17 cellular contexts compared by ENCODE assay signal in the genomic region with DNA sequence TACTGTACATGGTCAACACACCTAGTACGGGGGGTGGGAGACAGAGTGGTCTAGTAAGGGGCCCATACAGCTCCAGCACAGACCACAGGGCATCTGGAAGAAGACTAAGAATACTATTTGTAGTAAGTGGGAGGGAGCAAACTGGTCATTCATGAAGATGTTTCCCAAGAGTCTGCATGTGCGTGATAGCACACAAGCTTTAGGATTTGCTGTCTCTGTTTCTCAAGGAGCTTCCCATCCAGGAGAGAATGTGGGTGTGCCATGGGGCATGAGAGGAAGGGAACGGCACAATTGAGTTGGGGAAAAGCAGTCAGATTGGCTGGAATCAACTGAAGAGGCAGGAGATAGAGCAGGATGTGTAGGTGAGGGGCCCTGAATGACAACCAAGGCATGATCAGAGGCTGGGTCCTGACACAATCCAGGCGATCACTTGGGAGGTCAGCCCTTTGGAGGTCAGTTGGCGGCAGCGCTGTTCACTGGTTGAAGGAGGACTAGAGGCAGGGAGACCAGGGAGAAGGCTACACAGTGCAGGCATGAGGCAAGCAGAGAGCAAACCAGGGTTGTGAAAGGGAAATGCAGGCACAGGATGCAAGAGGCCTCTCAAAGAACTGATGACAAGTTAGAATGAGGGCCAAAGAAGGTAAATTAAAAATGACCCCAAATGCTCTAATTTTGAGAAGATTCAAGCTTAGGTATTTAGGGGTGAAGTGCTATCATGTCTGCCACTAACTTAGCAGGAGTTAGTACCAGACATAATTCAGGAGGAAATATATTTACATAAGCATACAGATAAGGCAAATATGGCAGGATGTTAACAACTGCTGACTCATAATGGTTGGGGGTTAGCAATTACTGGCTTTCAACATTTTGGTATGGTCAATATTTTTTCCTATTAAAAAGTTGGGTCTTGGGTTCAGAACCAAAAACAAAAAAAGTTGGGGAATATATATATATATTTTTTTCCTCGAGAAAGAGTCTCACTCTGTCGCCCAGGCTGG. TPM values are rescaled to one million over a fixed set of nuclear protein-coding genes. Genes with fewer than 3 reads are reported as not detected.
DNase-seq lines count a peak whose midpoint lies in the region; ATAC-seq and TF ChIP-seq lines count a peak whose summit lies in the region.
"Had no signal": no experiment of that assay in that cellular context is flagged by ENCODE, and none has a peak within 500 bp of the region (broad histone marks: within the 10 kb centered on the region; RNA-seq: fewer than 3 reads in every experiment).

No MANE protein-coding gene starts in this region.

- no peak overlapping the region for H3K4me3 Mint-ChIP-seq in stimulated activated naive CD8-positive, alpha-beta T cell treated with anti-CD3 and anti-CD28 coated beads, Interleukin-15, amount 100 ng/mL, for 72 hours
- no peak overlapping the region for H3K4me3 Mint-ChIP-seq in endothelial cell (ENCODE audit: unreplicated experiment)
- no peak overlapping the region for H3K4me3 Mint-ChIP-seq in type B pancreatic cell
- H3K4me3 Mint-ChIP-seq: nephron had no signal

- 92% methylated on average over 8 of the region's 8 CpGs for WGBS in esophagus muscularis mucosa

- peak; percentile 77 for ATAC-seq in stimulated activated naive CD8-positive, alpha-beta T cell treated with anti-CD3 and anti-CD28 coated beads, Interleukin-15, amount 100 ng/mL, for 72 hours
- no peak for ATAC-seq in stimulated activated naive CD8-positive, alpha-beta T cell treated with anti-CD3 and anti-CD28 coated beads, Interleukin-15, Interleukin-2, amounts not matched to agents 100 U/mL and 50 U/mL, for 24 hours
- ATAC-seq in HG03280 (IDR thresholded peaks at IDR 0.05; ENCODE audit: unreplicated experiment): no peak
- ATAC-seq: gastrocnemius medialis, HCT116 had no signal

- no peaks in the 10 kb centered on the region for H3K27me3 Mint-ChIP-seq in stimulated activated naive CD8-positive, alpha-beta T cell treated with anti-CD3 and anti-CD28 coated beads, Interleukin-15, amount 100 ng/mL, for 72 hours
- H3K27me3 Mint-ChIP-seq in endothelial cell (ENCODE audit: unreplicated experiment) (no peaks in the 10 kb centered on the region), type B pancreatic cell (no peaks in the 10 kb centered on the region)

- no peak for DNase-seq in stimulated activated naive CD8-positive, alpha-beta T cell treated with anti-CD3 and anti-CD28 coated beads, Interleukin-15, amount 100 ng/mL, for 72 hours
- DNase-seq in stimulated activated naive CD8-positive, alpha-beta T cell treated with anti-CD3 and anti-CD28 coated beads, Interleukin-15, Interleukin-2, amounts not matched to agents 100 U/mL and 50 U/mL, for 24 hours: no peak
- no peak for DNase-seq in OCI-LY7 (ENCODE audit: low spot score)
- no peak for DNase-seq in endothelial cell (ENCODE audit: low spot score)
- DNase-seq in type B pancreatic cell (ENCODE audit: extremely low spot score, unreplicated experiment): no peak
- no peak for DNase-seq in esophagus muscularis mucosa (ENCODE audit: extremely low spot score)
- DNase-seq in GM19238 (ENCODE audit: insufficient read length, low spot score): no peak
- DNase-seq: activated CD8-positive, alpha-beta memory T cell treated with anti-CD3 and anti-CD28 coated beads, Interleukin-2, amount 50 U/mL, for 48 hours; C1 segment of cervical spinal cord; gastrocnemius medialis; NCI-H1694; NCI-H524 treated with DMSO at 0.1 percent for 48 hours; sigmoid colon had no signal

- POLR2A ChIA-PET in OCI-LY7 (lab: Charles Lee): interaction anchor here (0.5 to 1.0 kb wide), 3 partner anchors 10 to 25 kb away, joined by 3 to 4 read pairs (median 3); no protein-coding TSS in a partner anchor

- peaks cover 44% of the 10 kb centered on the region for H4K20me1 ChIP-seq in OCI-LY7 (ENCODE audit: insufficient read depth, low read length)

- TF ChIP-seq EP300 in esophagus muscularis mucosa (IDR thresholded peaks at IDR 0.05): no peak

- CTCF ChIA-PET in OCI-LY7 (lab: Charles Lee; ENCODE audit: unreplicated experiment): interaction anchor here (1.0 to 1.1 kb wide), 2 partner anchors 15 to 32 kb away, joined by 3 read pairs; no protein-coding TSS in a partner anchor

- H3K27ac Mint-ChIP-seq in stimulated activated naive CD8-positive, alpha-beta T cell treated with anti-CD3 and anti-CD28 coated beads, Interleukin-15, amount 100 ng/mL, for 72 hours: peak overlapping the region in 1 of 2 donors; percentile 63
- peak overlapping the region; percentile 37 for H3K27ac Mint-ChIP-seq in endothelial cell (ENCODE audit: unreplicated experiment)
- H3K27ac Mint-ChIP-seq in type B pancreatic cell: peak overlapping the region; percentile 7
- H3K27ac Mint-ChIP-seq: nephron had no signal

- H3K9me2 ChIP-seq in OCI-LY7 (ENCODE audit: insufficient read depth, low read length): no peaks in the 10 kb centered on the region

- peaks cover 100% of the 10 kb centered on the region for H3K79me2 ChIP-seq in OCI-LY7 (ENCODE audit: insufficient read depth, low read depth, low read length)

- H3K27me3 ChIP-seq in esophagus muscularis mucosa: no peaks in the 10 kb centered on the region
- H3K27me3 ChIP-seq: gastrocnemius medialis, sigmoid colon had no signal

- H3K9me3 ChIP-seq in OCI-LY7 (ENCODE audit: low read length) (no peaks in the 10 kb centered on the region), esophagus muscularis mucosa (no peaks in the 10 kb centered on the region)
- H3K9me3 ChIP-seq: gastrocnemius medialis, sigmoid colon had no signal

- peaks cover 78% of the 10 kb centered on the region for H3K4me1 Mint-ChIP-seq in stimulated activated naive CD8-positive, alpha-beta T cell treated with anti-CD3 and anti-CD28 coated beads, Interleukin-15, amount 100 ng/mL, for 72 hours
- H3K4me1 Mint-ChIP-seq in endothelial cell (ENCODE audit: unreplicated experiment) (peaks cover 52% of the 10 kb centered on the region), type B pancreatic cell (ENCODE audit: unreplicated experiment) (peaks cover 76% of the 10 kb centered on the region)

- H2AFZ ChIP-seq in OCI-LY7 (ENCODE audit: low read length): no peak overlapping the region

- no peak for TF ChIP-seq POLR2A in esophagus muscularis mucosa (IDR thresholded peaks at IDR 0.05; ENCODE audit: low read depth)

- intact Hi-C loops in OCI-LY7 (cut with micrococcal nuclease; ENCODE audit: unreplicated experiment): no loop called here
- intact Hi-C loops in esophagus muscularis mucosa (cut with DNase I): no loop called here

- BruUV-seq in OCI-LY7 (replicated peaks; lab: Mats Ljungman, UMichigan): no TSS peak

- H3K4me2 ChIP-seq in OCI-LY7 (ENCODE audit: low read length): peak overlapping the region; percentile 38

- no peaks in the 10 kb centered on the region for H3K9me3 Mint-ChIP-seq in stimulated activated naive CD8-positive, alpha-beta T cell treated with anti-CD3 and anti-CD28 coated beads, Interleukin-15, amount 100 ng/mL, for 72 hours
- H3K9me3 Mint-ChIP-seq in endothelial cell (ENCODE audit: unreplicated experiment) (no peaks in the 10 kb centered on the region), type B pancreatic cell (no peaks in the 10 kb centered on the region)
- H3K9me3 Mint-ChIP-seq: nephron had no signal

- peak overlapping the region; percentile 1 for H3K4me3 ChIP-seq in OCI-LY7 (ENCODE audit: low read depth, low read length, poor library complexity, severe bottlenecking)
- H3K4me3 ChIP-seq in esophagus muscularis mucosa: no peak overlapping the region
- H3K4me3 ChIP-seq: gastrocnemius medialis, sigmoid colon had no signal

- H3K27ac ChIP-seq in OCI-LY7 (ENCODE audit: low read depth, low read length, poor library complexity, severe bottlenecking): peak overlapping the region; percentile 11
- no peak overlapping the region for H3K27ac ChIP-seq in esophagus muscularis mucosa (replicated peaks in 1 of 4)
- H3K27ac ChIP-seq: gastrocnemius medialis, sigmoid colon had no signal

- H3K4me1 ChIP-seq in OCI-LY7 (ENCODE audit: insufficient read depth, low read length, poor library complexity, severe bottlenecking): peaks cover 100% of the 10 kb centered on the region
- peaks cover 18 to 27% (median 23%) of the 10 kb centered on the region in 4 donors for H3K4me1 ChIP-seq in esophagus muscularis mucosa

- H3K36me3 ChIP-seq in OCI-LY7 (ENCODE audit: insufficient read depth, low read length) (peaks cover 39% of the 10 kb centered on the region), esophagus muscularis mucosa (no peaks in the 10 kb centered on the region)
- H3K36me3 ChIP-seq: gastrocnemius medialis, sigmoid colon had no signal

- peaks cover 10% of the 10 kb centered on the region for H3K36me3 Mint-ChIP-seq in endothelial cell (ENCODE audit: low read depth, unreplicated experiment)
- peaks cover 7% of the 10 kb centered on the region for H3K36me3 Mint-ChIP-seq in type B pancreatic cell

- TF ChIP-seq CTCF in OCI-LY7 (conservative IDR thresholded peaks at IDR 0.05; ENCODE audit: low read length) (no peak), endothelial cell (IDR thresholded peaks at IDR 0.05; ENCODE audit: unreplicated experiment) (no peak), type B pancreatic cell (conservative IDR thresholded peaks at IDR 0.05) (no peak), esophagus muscularis mucosa (IDR thresholded peaks at IDR 0.05) (no peak)

RNA-seq across cellular contexts. Expression of a gene that starts 10.3 kb away (rescaled TPM):
- 43.4 and 55.1 TPM in 2 replicates for total RNA-seq in OCI-LY7 (2014; rRNA removed; shearing (Covaris generic))
- total RNA-seq in OCI-LY7 (2022) (71.0 and 79.6 TPM in 2 replicates), endothelial cell (ENCODE audit: unreplicated experiment) (49.0 TPM), type B pancreatic cell (ENCODE audit: low replicate concordance) (38.5 and 51.5 TPM in 2 replicates), esophagus muscularis mucosa (10 to 100 TPM; 14.1 to 21.7 (median 19.0) TPM)

RNA-seq across cellular contexts. Expression of a gene that starts 24.8 kb away (rescaled TPM):
- total RNA-seq in OCI-LY7 (2014; rRNA removed; shearing (Covaris generic)): not detected in 2 replicates
- total RNA-seq in OCI-LY7 (2022) (not detected in 2 replicates), endothelial cell (ENCODE audit: unreplicated experiment) (not detected), type B pancreatic cell (ENCODE audit: low replicate concordance) (not detected in 2 replicates), esophagus muscularis mucosa (not detected)
- total RNA-seq: dermis microvascular lymphatic vessel endothelial cell, gastrocnemius medialis, sigmoid colon had no signal

RNA-seq across cellular contexts. Expression of a gene that starts 58.2 kb away (rescaled TPM):
- 0.28 and 0.36 TPM in 2 replicates for total RNA-seq in OCI-LY7 (2014; rRNA removed; shearing (Covaris generic))
- total RNA-seq in OCI-LY7 (2022) (0.22 and 0.78 TPM in 2 replicates), endothelial cell (ENCODE audit: unreplicated experiment) (15.4 TPM), type B pancreatic cell (ENCODE audit: low replicate concordance) (4.3 and 26.8 TPM in 2 replicates), esophagus muscularis mucosa (10 to 100 TPM; 10.8 to 33.8 (median 16.5) TPM)

RNA-seq across cellular contexts. Expression of a gene that starts 58.6 kb away (rescaled TPM):
- 122 and 144 TPM in 2 replicates for total RNA-seq in OCI-LY7 (2014; rRNA removed; shearing (Covaris generic))
- total RNA-seq in OCI-LY7 (2022) (158 and 173 TPM in 2 replicates), endothelial cell (ENCODE audit: unreplicated experiment) (39.3 TPM), type B pancreatic cell (ENCODE audit: low replicate concordance) (12.3 and 17.2 TPM in 2 replicates), esophagus muscularis mucosa (10 to 100 TPM; 12.9 to 22.5 (median 15.4) TPM)
